5 cellular contexts compared by ENCODE assay signal in genomic region chr10:4991463-4991862, GRCh38. TPM values are rescaled to one million over a fixed set of nuclear protein-coding genes. Genes with fewer than 3 reads are reported as not detected.
"Had no signal": no experiment of that assay in that cellular context is flagged by ENCODE, and none has a peak within 500 bp of the region (broad histone marks: within the 10 kb centered on the region; RNA-seq: fewer than 3 reads in every experiment).

No MANE protein-coding gene starts in this region.

RNA-seq across cellular contexts. Expression of gene AKR1C2, which starts 12.2 kb away (rescaled TPM):
- total RNA-seq: naive thymus-derived CD8-positive, alpha-beta T cell; natural killer cell; natural killer cell treated with Interleukin-12 subunit alpha and Interleukin-12 subunit beta and Interleukin-15 and Interleukin-18, amount 100 ng/mL, for 72 hours; osteocyte had no signal
- polyA plus RNA-seq: naive thymus-derived CD4-positive, alpha-beta T cell; naive thymus-derived CD8-positive, alpha-beta T cell had no signal

RNA-seq across cellular contexts. Expression of gene AKR1C1, which starts 28.2 kb away (rescaled TPM):
- polyA plus RNA-seq: naive thymus-derived CD4-positive, alpha-beta T cell had no signal
